Comparison of ENCODE assay signal across 10 cellular contexts in the genomic region with DNA sequence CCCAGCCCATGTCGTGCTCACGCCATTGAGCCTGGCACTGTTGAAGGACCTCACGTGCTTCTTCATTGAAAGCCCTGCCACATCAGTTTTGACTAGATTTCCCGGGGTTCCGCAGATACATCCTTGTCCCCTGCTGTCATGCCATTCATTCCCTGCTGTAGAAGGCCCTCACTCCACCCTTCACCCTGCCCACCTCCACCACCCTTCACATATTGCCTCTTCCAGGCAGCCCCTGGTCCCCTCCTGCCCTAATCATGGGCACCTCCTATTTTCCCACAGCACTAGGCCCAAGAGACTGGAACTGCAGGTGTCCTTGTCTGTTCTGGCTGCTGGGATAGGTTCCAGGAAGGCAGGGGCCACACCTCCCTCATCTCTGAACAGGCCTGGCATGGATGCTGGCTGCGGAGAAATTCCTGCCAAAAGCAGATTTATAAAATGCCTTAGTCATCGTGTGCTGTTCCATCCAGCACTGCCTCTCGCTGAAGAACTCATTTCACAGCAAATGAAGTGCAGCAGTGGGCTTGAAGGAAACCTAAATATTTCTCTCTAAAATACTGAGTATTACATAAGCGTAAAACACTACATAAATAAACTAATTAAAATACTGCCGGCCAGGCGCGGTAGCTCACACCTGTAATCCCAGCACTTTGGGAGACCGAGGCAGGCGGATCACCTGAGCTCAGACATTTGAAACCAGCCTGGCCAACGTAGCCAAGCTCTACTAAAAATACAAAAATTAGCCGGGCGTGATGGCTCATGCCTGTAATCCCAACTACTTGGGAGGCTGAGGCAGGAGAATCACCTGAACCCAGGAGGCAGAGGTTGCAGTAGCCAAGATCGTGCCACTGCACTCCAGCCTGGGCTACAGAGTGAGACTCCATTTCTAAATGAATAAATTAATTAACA. TPM values are rescaled to one million over a fixed set of nuclear protein-coding genes. Genes with fewer than 3 reads are reported as not detected.
DNase-seq lines count a peak whose midpoint lies in the region; ATAC-seq and TF ChIP-seq lines count a peak whose summit lies in the region.
"Had no signal": no experiment of that assay in that cellular context is flagged by ENCODE, and none has a peak within 500 bp of the region (broad histone marks: within the 10 kb centered on the region; RNA-seq: fewer than 3 reads in every experiment).

No MANE protein-coding gene starts in this region.

- H3K4me3 Mint-ChIP-seq in activated naive CD4-positive, alpha-beta T cell treated with anti-CD3 and anti-CD28 coated beads for 36 hours = no peak overlapping the region
- H3K4me3 Mint-ChIP-seq: T-helper 17 cell had no signal

- DNase-seq in AG08395 (ENCODE audit: low spot score) = peak; percentile 91
- DNase-seq in NCI-H2196 (lab: John Stamatoyannopoulos, UW; ENCODE audit: unreplicated experiment) = peak; percentile 66
- no peak for DNase-seq in coronary artery (ENCODE audit: low spot score)
- peak; percentile 61 for DNase-seq in middle frontal gyrus (ENCODE audit: extremely low spot score, low spot score)
- no peak for DNase-seq in NCI-H2107 (lab: John Stamatoyannopoulos, UW)
- DNase-seq in activated naive CD4-positive, alpha-beta T cell treated with anti-CD3 and anti-CD28 coated beads for 36 hours = no peak
- no peak for DNase-seq in NK-92 treated with Interleukin-12 subunit alpha and Interleukin-12 subunit beta, amount 100 ng/mL, for 24 hours (lab: John Stamatoyannopoulos, UW)
- DNase-seq: T-helper 17 cell had no signal

- no peak overlapping the region for H3K27ac Mint-ChIP-seq in activated naive CD4-positive, alpha-beta T cell treated with anti-CD3 and anti-CD28 coated beads for 36 hours
- H3K27ac Mint-ChIP-seq: T-helper 17 cell had no signal

- H3K4me3 ChIP-seq in coronary artery = no peak overlapping the region

- no peak for TF ChIP-seq CTCF in coronary artery (IDR thresholded peaks at IDR 0.05)

- CTCF ChIA-PET in activated naive CD4-positive, alpha-beta T cell treated with anti-CD3 and anti-CD28 coated beads for 36 hours (lab: Charles Lee) = interaction anchor here (2.9 kb wide), 1 partner anchor 23 kb away, joined by 7 read pairs; no protein-coding TSS in a partner anchor

- no peak for ATAC-seq in GM21367 (IDR thresholded peaks at IDR 0.05; ENCODE audit: unreplicated experiment)
- ATAC-seq: T-helper 17 cell had no signal

- H3K9me3 Mint-ChIP-seq in activated naive CD4-positive, alpha-beta T cell treated with anti-CD3 and anti-CD28 coated beads for 36 hours = no peaks in the 10 kb centered on the region

- intact Hi-C loops in activated naive CD4-positive, alpha-beta T cell treated with anti-CD3 and anti-CD28 coated beads for 36 hours (cut with micrococcal nuclease) = no loop called here

- H3K27ac ChIP-seq in coronary artery = peak overlapping the region; percentile 34 to 54

- H3K4me1 Mint-ChIP-seq in activated naive CD4-positive, alpha-beta T cell treated with anti-CD3 and anti-CD28 coated beads for 36 hours (ENCODE audit: low read depth) = peaks cover 8% of the 10 kb centered on the region
- H3K4me1 Mint-ChIP-seq: T-helper 17 cell had no signal

- no peaks in the 10 kb centered on the region for H3K27me3 Mint-ChIP-seq in activated naive CD4-positive, alpha-beta T cell treated with anti-CD3 and anti-CD28 coated beads for 36 hours (ENCODE audit: low read depth)
- H3K27me3 Mint-ChIP-seq: T-helper 17 cell had no signal

- H3K36me3 Mint-ChIP-seq in activated naive CD4-positive, alpha-beta T cell treated with anti-CD3 and anti-CD28 coated beads for 36 hours (ENCODE audit: low read depth) = peaks cover 8% of the 10 kb centered on the region

RNA-seq across cellular contexts. Expression of a gene that starts 38.4 kb away (rescaled TPM):
- total RNA-seq in activated naive CD4-positive, alpha-beta T cell treated with anti-CD3 and anti-CD28 coated beads for 36 hours = 10 to 100 TPM; 46.6 to 54.1 TPM

RNA-seq across cellular contexts. Expression of a gene that starts 38.6 kb away (rescaled TPM):
- total RNA-seq in activated naive CD4-positive, alpha-beta T cell treated with anti-CD3 and anti-CD28 coated beads for 36 hours = 1 to 10 TPM; 7.7 to 8.3 TPM

RNA-seq across cellular contexts. Expression of a gene that starts 44.5 kb away (rescaled TPM):
- total RNA-seq in activated naive CD4-positive, alpha-beta T cell treated with anti-CD3 and anti-CD28 coated beads for 36 hours = 1 to 10 TPM; 1.3 to 2.0 TPM

RNA-seq across cellular contexts. Expression of a gene that starts 49.4 kb away (rescaled TPM):
- not detected for total RNA-seq in activated naive CD4-positive, alpha-beta T cell treated with anti-CD3 and anti-CD28 coated beads for 36 hours
- total RNA-seq: mononuclear cell, T-helper 17 cell had no signal

Comparison
In these comparisons a context has a peak if more than half of its experiments do, and no peak if none do; other contexts are left out.
1. DNase-seq: peak in AG08395 (single experiment), NCI-H2196 (single experiment) and middle frontal gyrus (single experiment); none in coronary artery (single experiment), NCI-H2107 (single experiment), activated naive CD4-positive, alpha-beta T cell treated with anti-CD3 and anti-CD28 coated beads for 36 hours (single experiment) and NK-92 treated with Interleukin-12 subunit alpha and Interleukin-12 subunit beta, amount 100 ng/mL, for 24 hours (single experiment).